Comparison of ENCODE assay signal across 9 cellular contexts in genomic region chr20:47493954-47494293, GRCh38. TPM values are rescaled to one million over a fixed set of nuclear protein-coding genes. Genes with fewer than 3 reads are reported as not detected.
A peak's percentile ranks its signal among the peaks of the same experiment; 100 is the strongest.
DNase-seq lines count a peak whose midpoint lies in the region; ATAC-seq and TF ChIP-seq lines count a peak whose summit lies in the region.
"Had no signal": no experiment of that assay in that cellular context is flagged by ENCODE, and none has a peak within 500 bp of the region (broad histone marks: within the 10 kb centered on the region; RNA-seq: fewer than 3 reads in every experiment).

No MANE protein-coding gene starts in this region.

- peak overlapping the region; percentile 83 for H3K27ac Mint-ChIP-seq in T-helper 2 cell treated with Interferon-gamma antibody and Interleukin-4, amounts not matched to agents 5 μg/mL and 100 μg/mL, for 36 hours

- WGBS in hepatocyte (ENCODE audit: low lambda C conversion rate, missing lambda C conversion rate), result 63% methylated on average over 2 of the region's 2 CpGs
- WGBS in stomach, 5 donors, result 0 to 25% (median 22%) methylated on average over 2 of the region's 2 CpGs

- H3K4me1 ChIP-seq in Peyer's patch (peaks cover 3 to 20% (median 10%) of the 10 kb centered on the region in 4 donors), hepatocyte (ENCODE audit: insufficient read depth) (peaks cover 15% of the 10 kb centered on the region), stomach (peaks cover 18 to 30% (median 24%) of the 10 kb centered on the region in 4 donors)

- H3K4me3 ChIP-seq in Peyer's patch (no peak overlapping the region), hepatocyte (no peak overlapping the region), stomach (no peak overlapping the region)

- no peak for TF ChIP-seq POLR2A in Peyer's patch (IDR thresholded peaks at IDR 0.05)
- TF ChIP-seq POLR2A in stomach (IDR thresholded peaks at IDR 0.05), result no peak

- no peaks in the 10 kb centered on the region for H3K79me2 ChIP-seq in hepatocyte

- no peaks in the 10 kb centered on the region for H4K20me1 ChIP-seq in hepatocyte (ENCODE audit: insufficient read depth, poor library complexity, severe bottlenecking)

- H3K9me3 Mint-ChIP-seq in T-helper 2 cell treated with Interferon-gamma antibody and Interleukin-4, amounts not matched to agents 5 μg/mL and 100 μg/mL, for 36 hours, result no peaks in the 10 kb centered on the region
- H3K9me3 Mint-ChIP-seq: neural crest cell had no signal

- H3K36me3 ChIP-seq in Peyer's patch, result no peaks in the 10 kb centered on the region
- H3K36me3 ChIP-seq in hepatocyte (replicated peaks; ENCODE audit: insufficient read depth, low read depth), result no peaks in the 10 kb centered on the region
- no peaks in the 10 kb centered on the region for H3K36me3 ChIP-seq in stomach

- H3K27me3 ChIP-seq in Peyer's patch (no peaks in the 10 kb centered on the region), hepatocyte (no peaks in the 10 kb centered on the region), stomach (no peaks in the 10 kb centered on the region)

- H2AFZ ChIP-seq in hepatocyte, result peak overlapping the region; percentile 49

- no peak for TF ChIP-seq EP300 in stomach (IDR thresholded peaks at IDR 0.05)

- peak overlapping the region in 3 of 4 donors; percentile 59 to 70 (median 59) for H3K27ac ChIP-seq in Peyer's patch
- H3K27ac ChIP-seq in hepatocyte, result peak overlapping the region; percentile 80
- peak overlapping the region; percentile 66 to 92 (median 83) for H3K27ac ChIP-seq in stomach

- intact Hi-C loops in stomach (cut with DNase I; ENCODE audit: low total_unique reads), result no loop called here

- no peak for ATAC-seq in GM19351 (IDR thresholded peaks at IDR 0.05; ENCODE audit: unreplicated experiment)
- no peak for ATAC-seq in HG02798 (IDR thresholded peaks at IDR 0.05; ENCODE audit: poor library complexity, unreplicated experiment)

- H3K9me2 ChIP-seq in hepatocyte (replicated peaks; ENCODE audit: insufficient read depth), result no peaks in the 10 kb centered on the region

- H3K27me3 Mint-ChIP-seq in T-helper 2 cell treated with Interferon-gamma antibody and Interleukin-4, amounts not matched to agents 5 μg/mL and 100 μg/mL, for 36 hours (ENCODE audit: low read depth), result no peaks in the 10 kb centered on the region

- peaks cover 6% of the 10 kb centered on the region for H3K36me3 Mint-ChIP-seq in T-helper 2 cell treated with Interferon-gamma antibody and Interleukin-4, amounts not matched to agents 5 μg/mL and 100 μg/mL, for 36 hours (ENCODE audit: low read depth)

- H3K4me3 Mint-ChIP-seq in T-helper 2 cell treated with Interferon-gamma antibody and Interleukin-4, amounts not matched to agents 5 μg/mL and 100 μg/mL, for 36 hours, result peak overlapping the region; percentile 73
- H3K4me3 Mint-ChIP-seq: neural crest cell had no signal

- TF ChIP-seq CTCF in Peyer's patch (IDR thresholded peaks at IDR 0.05) (no peak), hepatocyte (IDR thresholded peaks at IDR 0.05; ENCODE audit: poor library complexity) (no peak), stomach (IDR thresholded peaks at IDR 0.05) (no peak)

- no peak for DNase-seq in T-helper 2 cell treated with Interferon-gamma antibody and Interleukin-4, amounts not matched to agents 5 μg/mL and 100 μg/mL, for 36 hours (ENCODE audit: low spot score)
- DNase-seq in T-helper 2 cell (no peak), Peyer's patch (no peak), hepatocyte (ENCODE audit: low spot score) (peak; percentile 19), stomach (peak; percentile 36), NCI-H526 treated with DMSO at 0.1 percent for 48 hours (lab: John Stamatoyannopoulos, UW) (no peak)

- peaks cover 46% of the 10 kb centered on the region for H3K4me1 Mint-ChIP-seq in T-helper 2 cell treated with Interferon-gamma antibody and Interleukin-4, amounts not matched to agents 5 μg/mL and 100 μg/mL, for 36 hours (ENCODE audit: low read depth)

- H3K4me2 ChIP-seq in hepatocyte, result peak overlapping the region; percentile 66

- no peaks in the 10 kb centered on the region for H3K9me3 ChIP-seq in Peyer's patch
- no peaks in the 10 kb centered on the region for H3K9me3 ChIP-seq in hepatocyte (ENCODE audit: low read depth)
- no peaks in the 10 kb centered on the region for H3K9me3 ChIP-seq in stomach

RNA-seq across cellular contexts. Expression of gene NCOA3, which starts 7.8 kb away (rescaled TPM):
- total RNA-seq in Peyer's patch (10 to 100 TPM; 17.9 to 99.9 (median 26.6) TPM), hepatocyte (27.0 and 28.6 TPM in 2 replicates), stomach (10 to 100 TPM in 4 of 5 donors, 1 to 10 TPM in 1; 8.7 to 60.8 (median 27.7) TPM)
- polyA plus RNA-seq in hepatocyte (12.5 and 12.7 TPM in 2 replicates), stomach (1 to 10 TPM; 4.1 to 8.2 (median 4.3) TPM)

Comparison
In these comparisons a context has a peak if more than half of its experiments do, and no peak if none do; other contexts are left out.
1. DNase-seq: peak in hepatocyte (single experiment) and stomach (single experiment); none in T-helper 2 cell treated with Interferon-gamma antibody and Interleukin-4, amounts not matched to agents 5 μg/mL and 100 μg/mL, for 36 hours (single experiment), T-helper 2 cell (0 of 5), Peyer's patch (0 of 3) and NCI-H526 treated with DMSO at 0.1 percent for 48 hours (single experiment).
2. Peak in every context shown above with its lines, with median percentiles within 50 percentile points of each other: H3K27ac ChIP-seq.